ENCODE assay signal across 13 cellular contexts in genomic region chr5:1564182-1564748, GRCh38.
DNase-seq lines count a peak whose midpoint lies in the region; ATAC-seq and TF ChIP-seq lines count a peak whose summit lies in the region.
"Had no signal": no experiment of that assay in that cellular context is flagged by ENCODE, and none has a peak within 500 bp of the region (broad histone marks: within the 10 kb centered on the region; RNA-seq: fewer than 3 reads in every experiment).

No MANE protein-coding gene starts in this region.

- DNase-seq in GM10248 (ENCODE audit: extremely low spot score): peak; percentile 13
- peak; percentile 31 for DNase-seq in SIG-M5 (lab: John Stamatoyannopoulos, UW)
- DNase-seq in foreskin fibroblast: peak; percentile 30 to 65
- peak; percentile 19 for DNase-seq in pons (ENCODE audit: low spot score)
- DNase-seq in GOT3 (lab: John Stamatoyannopoulos, UW): no peak
- DNase-seq in activated naive CD4-positive, alpha-beta T cell (lab: John Stamatoyannopoulos, UW): no peak
- DNase-seq in ecto neural progenitor cell (ENCODE audit: low spot score): no peak
- DNase-seq: activated CD4-positive, alpha-beta T cell treated with anti-CD3 and anti-CD28 coated beads for 48 hours; GF-D8; NCI-H446; ovary; stimulated activated CD8-positive, alpha-beta memory T cell treated with anti-CD3 and anti-CD28 coated beads, Interleukin-4, amount 100 ng/mL, for 48 hours had no signal

- CTCF ChIA-PET in GM10248 (lab: Yijun Ruan, JAX): no interaction called here

- TF ChIP-seq CTCF in GM10248 (IDR thresholded peaks at IDR 0.05; ENCODE audit: control extremely low read depth, extremely low read depth, low read depth, missing control alignments) (no peak), foreskin fibroblast (IDR thresholded peaks at IDR 0.05; ENCODE audit: low read depth, low read length) (no peak)

- H3K4me3 ChIP-seq in foreskin fibroblast (ENCODE audit: low read depth in 1 of 2, low read length in 2 of 2): no peak overlapping the region
- H3K4me3 ChIP-seq: ovary had no signal

- POLR2A ChIA-PET in GM10248 (lab: Yijun Ruan, JAX): no interaction called here

- ATAC-seq in HG03565 (IDR thresholded peaks at IDR 0.05; ENCODE audit: unreplicated experiment): no peak

Comparison
In these comparisons a context has a peak if more than half of its experiments do, and no peak if none do; other contexts are left out.
1. DNase-seq: peak in GM10248 (single experiment), SIG-M5 (single experiment), foreskin fibroblast (2 of 2) and pons (single experiment); none in GOT3 (single experiment), activated naive CD4-positive, alpha-beta T cell (0 of 4) and ecto neural progenitor cell (single experiment).